8 cellular contexts compared by ENCODE assay signal in genomic region chr9:128558431-128559310, GRCh38. TPM values are rescaled to one million over a fixed set of nuclear protein-coding genes. Genes with fewer than 3 reads are reported as not detected.
DNase-seq lines count a peak whose midpoint lies in the region; ATAC-seq, FAIRE-seq and TF ChIP-seq lines count a peak whose summit lies in the region.

No MANE protein-coding gene starts in this region.

- peaks cover 21 to 74% of the 10 kb centered on the region in 2 donors for H3K4me1 ChIP-seq in muscle layer of duodenum (ENCODE audit: control insufficient read depth in 1 of 2, insufficient read depth in 2 of 2, low read length in 2 of 2)
- H3K4me1 ChIP-seq in subcutaneous abdominal adipose tissue (ENCODE audit: control insufficient read depth in 5 of 5, insufficient read depth in 5 of 5, low read length in 5 of 5), result peaks cover 14 to 55% (median 50%) of the 10 kb centered on the region in 5 donors

- H3K4me3 ChIP-seq in muscle layer of duodenum (ENCODE audit: low read depth in 1 of 2, low read length in 2 of 2) (peak overlapping the region; percentile 22 to 39), subcutaneous abdominal adipose tissue (ENCODE audit: low read depth in 1 of 5, low read length in 5 of 5) (peak overlapping the region; percentile 1 to 46 (median 10))

- H3K27me3 ChIP-seq in muscle layer of duodenum (ENCODE audit: low read depth, low read length), result no peaks in the 10 kb centered on the region
- no peaks in the 10 kb centered on the region for H3K27me3 ChIP-seq in subcutaneous abdominal adipose tissue (ENCODE audit: control insufficient read depth in 5 of 5, insufficient read depth in 4 of 5, low read length in 5 of 5)

- peak; percentile 64 for ATAC-seq in HG02885 (IDR thresholded peaks at IDR 0.05; ENCODE audit: poor library complexity, unreplicated experiment)
- no peak for ATAC-seq in HG02840 (IDR thresholded peaks at IDR 0.05; ENCODE audit: low FRiP score, unreplicated experiment)

- H3K36me3 ChIP-seq in muscle layer of duodenum (ENCODE audit: control insufficient read depth in 1 of 2, insufficient read depth in 2 of 2, low read length in 2 of 2) (no peaks in the 10 kb centered on the region), subcutaneous abdominal adipose tissue (ENCODE audit: control insufficient read depth in 5 of 5, insufficient read depth in 5 of 5, low read length in 5 of 5) (peaks cover 0 to 4% (median 3%) of the 10 kb centered on the region in 5 donors)

- H3K9me3 ChIP-seq in muscle layer of duodenum (ENCODE audit: control insufficient read depth in 1 of 2, low read length in 2 of 2) (no peaks in the 10 kb centered on the region), subcutaneous abdominal adipose tissue (ENCODE audit: control insufficient read depth in 5 of 5, low read length in 5 of 5) (no peaks in the 10 kb centered on the region)

- FAIRE-seq in GM12892 (lab: Jason Lieb, UNC), result no peak

- peak overlapping the region; percentile 55 for H3K27ac ChIP-seq in epithelial cell of prostate
- peak overlapping the region; percentile 65 for H3K27ac ChIP-seq in muscle layer of duodenum (ENCODE audit: low read length)
- peak overlapping the region; percentile 75 for H3K27ac ChIP-seq in subcutaneous abdominal adipose tissue (ENCODE audit: low read depth, low read length)

- H3K9ac ChIP-seq in subcutaneous abdominal adipose tissue (ENCODE audit: low read length in 5 of 5), result peak overlapping the region in 2 of 5 donors; percentile 20 to 44

- DNase-seq in GM12892 (ENCODE audit: insufficient read length), result peak; percentile 31
- DNase-seq in NCI-H2171 (lab: John Stamatoyannopoulos, UW), result peak; percentile 67
- peak; percentile 26 for DNase-seq in activated CD8-positive, alpha-beta memory T cell treated with anti-CD3 and anti-CD28 coated beads, Interleukin-2, amount 50 U/mL, for 1 hour (ENCODE audit: extremely low read depth)
- peak; percentile 27 for DNase-seq in epithelial cell of prostate (ENCODE audit: low read depth, low spot score)

- TF ChIP-seq POLR2A in GM12892 (IDR thresholded peaks at IDR 0.05; ENCODE audit: low read depth, low read length), result no peak

RNA-seq across cellular contexts. Expression of gene SPTAN1, which starts 6.3 kb away (rescaled TPM):
- polyA plus RNA-seq in GM12892 (2012; ENCODE audit: missing spikeins), result 58.7 TPM

RNA-seq across cellular contexts. Expression of gene GLE1, which starts 54.2 kb away (rescaled TPM):
- 29.6 TPM for polyA plus RNA-seq in GM12892 (2012; ENCODE audit: missing spikeins)
